2 cellular contexts compared by ENCODE assay signal in genomic region chr19:46213156-46213555, GRCh38.
TF ChIP-seq lines count a peak whose summit lies in the region.

No MANE protein-coding gene starts in this region.

TF ChIP-seq in A549, 52 proteins besides CTCF, POLR2A, EP300 and RAD21 (continued from another document):
- TF ChIP-seq HMGXB4 (CRISPR knock-in tag; IDR thresholded peaks at IDR 0.05; ENCODE audit: borderline replicate concordance) = no peak
- TF ChIP-seq FOSL2 (IDR thresholded peaks at IDR 0.05) = no peak
- TF ChIP-seq FOSL2 (CRISPR knock-in tag; IDR thresholded peaks at IDR 0.05) = peak; percentile 2; the same call in 1 of the 2 replicates

TF ChIP-seq in H1, 55 proteins besides CTCF, POLR2A, EP300 and RAD21 (continued from another document):
- TF ChIP-seq GTF2F1 (IDR thresholded peaks at IDR 0.05; ENCODE audit: borderline replicate concordance, low read depth, low read length) = no peak
- TF ChIP-seq KDM5A (IDR thresholded peaks at IDR 0.05; ENCODE audit: low read length) = no peak
- TF ChIP-seq SIX5 (IDR thresholded peaks at IDR 0.05; ENCODE audit: low read depth, low read length) = no peak
- TF ChIP-seq RXRA (IDR thresholded peaks at IDR 0.05; ENCODE audit: insufficient read depth, low read depth, low read length) = no peak
- no peak for TF ChIP-seq TEAD4 (IDR thresholded peaks at IDR 0.05; ENCODE audit: low read depth, low read length)
- no peak for TF ChIP-seq GABPA (IDR thresholded peaks at IDR 0.05; ENCODE audit: borderline replicate concordance, insufficient read depth, low read length)
- no peak for TF ChIP-seq TCF12 (IDR thresholded peaks at IDR 0.05; ENCODE audit: low read depth, low read length)
- TF ChIP-seq SAP30 (IDR thresholded peaks at IDR 0.05; ENCODE audit: insufficient read depth, insufficient replicate concordance, low read length) = no peak
- TF ChIP-seq CHD2 (IDR thresholded peaks at IDR 0.05; ENCODE audit: low read length) = no peak
- no peak for TF ChIP-seq MAFK (IDR thresholded peaks at IDR 0.05; ENCODE audit: low read depth, low read length)
